In the genomic region with DNA sequence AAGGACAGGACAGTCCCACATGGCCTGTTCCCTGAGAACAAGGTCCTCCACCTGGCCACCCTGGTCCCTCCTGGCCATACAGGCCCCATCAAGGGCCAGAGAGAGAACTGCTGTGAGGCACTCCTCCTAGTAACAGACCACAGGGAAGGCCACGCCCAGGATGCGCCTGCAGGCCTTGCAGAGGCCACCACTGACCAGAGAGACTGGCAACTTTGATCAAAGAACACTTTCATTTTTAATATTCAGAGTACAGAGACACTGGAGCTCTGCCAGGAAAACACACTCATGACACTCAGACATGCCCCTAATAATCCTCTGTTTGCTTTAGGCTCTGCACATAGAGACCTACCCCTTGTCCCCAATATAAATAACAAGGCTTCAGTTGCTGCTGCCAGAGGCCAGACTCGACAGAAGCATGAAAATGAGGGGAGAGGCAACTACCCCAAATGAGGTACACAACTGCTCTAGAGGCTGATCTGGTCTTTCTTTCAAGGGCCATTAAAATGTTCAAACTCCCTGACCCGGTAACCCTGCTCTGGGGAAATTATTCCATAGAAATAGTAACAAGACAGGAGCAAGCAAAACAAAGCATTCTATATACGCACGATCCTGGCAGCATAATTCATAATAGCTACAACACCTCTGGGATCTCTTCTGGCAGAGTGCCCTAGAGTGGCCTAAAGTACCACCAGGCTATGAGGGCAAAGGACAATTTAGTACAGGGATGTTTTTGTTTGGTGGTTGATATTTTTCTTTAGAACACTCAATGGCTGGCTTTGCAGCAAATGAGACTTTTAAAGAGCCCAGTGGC, we compare ENCODE assay signal across 8 cellular contexts. TPM values are rescaled to one million over a fixed set of nuclear protein-coding genes. Genes with fewer than 3 reads are reported as not detected.
DNase-seq lines count a peak whose midpoint lies in the region; TF ChIP-seq lines count a peak whose summit lies in the region.

No MANE protein-coding gene starts in this region.

- H3K9ac ChIP-seq in GM23248 (no peak overlapping the region), neuronal stem cell (ENCODE audit: low read depth, low read length, poor library complexity) (no peak overlapping the region)

- H3K4me1 ChIP-seq in GM23248 (ENCODE audit: insufficient read depth), result peaks cover 52% of the 10 kb centered on the region
- H3K4me1 ChIP-seq in SJCRH30, result peaks cover 39% of the 10 kb centered on the region
- peaks cover 9 to 13% of the 10 kb centered on the region in 2 donors for H3K4me1 ChIP-seq in neuronal stem cell (ENCODE audit: control insufficient read depth in 2 of 2, insufficient read depth in 1 of 2, low read depth in 1 of 2, low read length in 2 of 2)

- no peak overlapping the region for H3K18ac ChIP-seq in neuronal stem cell (ENCODE audit: low read length)

- no peak overlapping the region for H2AK5ac ChIP-seq in neuronal stem cell (ENCODE audit: low read depth, low read length)

- 78 to 81% methylated on average over 6 of the region's 6 CpGs for WGBS in GM23248 (ENCODE audit: low coverage in 1 of 2, low lambda C conversion rate in 2 of 2, missing lambda C conversion rate in 2 of 2), 2 experiments
- WGBS in neuronal stem cell (ENCODE audit: extremely low coverage in 2 of 2, insufficient read length in 2 of 2, insufficient replicate concordance in 1 of 2), 2 donors, result no CpG with 5 or more reads among the region's 6 CpGs

- H3K79me1 ChIP-seq in neuronal stem cell (ENCODE audit: low read depth, low read length), result peaks cover 14% of the 10 kb centered on the region

- no peak overlapping the region for H2BK5ac ChIP-seq in neuronal stem cell (ENCODE audit: low read length)

- H2BK12ac ChIP-seq in neuronal stem cell (ENCODE audit: low read length), result no peak overlapping the region

- in situ Hi-C loops in GM23248 (cut with MboI), result no loop called here

- no peak overlapping the region for H2BK120ac ChIP-seq in neuronal stem cell (ENCODE audit: low read depth, low read length)

- CTCF ChIA-PET in HEK293T (lab: Yijun Ruan, JAX), result interaction anchor here (0.6 kb wide), 2 partner anchors 12 to 857 kb away, joined by 4 to 6 read pairs; no protein-coding TSS in a partner anchor

- H3K9me3 ChIP-seq in GM23248 (ENCODE audit: low read depth) (no peaks in the 10 kb centered on the region), SJCRH30 (replicated peaks) (no peaks in the 10 kb centered on the region), neuronal stem cell (replicated peaks in 1 of 2; ENCODE audit: control insufficient read depth in 2 of 2, insufficient read depth in 1 of 2, low read depth in 1 of 2, low read length in 2 of 2) (peaks cover 0 to 13% of the 10 kb centered on the region in 2 donors)

- H2BK15ac ChIP-seq in neuronal stem cell (ENCODE audit: low read length), result no peak overlapping the region

- H3K14ac ChIP-seq in neuronal stem cell (ENCODE audit: low read length), result no peak overlapping the region

- no peak overlapping the region for H3K4ac ChIP-seq in neuronal stem cell (ENCODE audit: low read length)

- H2AFZ ChIP-seq in GM23248 (no peak overlapping the region), neuronal stem cell (ENCODE audit: low read length) (no peak overlapping the region)

- H3K4me2 ChIP-seq in GM23248 (ENCODE audit: unreplicated experiment) (peak overlapping the region; percentile 41), neuronal stem cell (ENCODE audit: insufficient read depth, low read length, poor library complexity, severe bottlenecking) (no peak overlapping the region)

- H3K79me2 ChIP-seq in GM23248 (ENCODE audit: insufficient read depth), result peaks cover 84% of the 10 kb centered on the region

- no peaks in the 10 kb centered on the region for H4K20me1 ChIP-seq in GM23248 (ENCODE audit: insufficient read depth)

- DNase-seq in GM23248 (peak; percentile 56), SJCRH30 (peak; percentile 48 to 53), erythroblast (lab: John Stamatoyannopoulos, UW) (peak; percentile 43 to 53), neuronal stem cell (ENCODE audit: low spot score) (no peak), HEK293T (ENCODE audit: extremely low spot score) (no peak), GM19240 (ENCODE audit: insufficient read length, low spot score) (no peak), OCI-M2 (lab: John Stamatoyannopoulos, UW; ENCODE audit: unreplicated experiment) (no peak), GF-D8 (lab: John Stamatoyannopoulos, UW) (no peak)

- no peak overlapping the region for H3K4me3 ChIP-seq in GM23248
- no peak overlapping the region for H3K4me3 ChIP-seq in SJCRH30
- no peak overlapping the region for H3K4me3 ChIP-seq in neuronal stem cell (ENCODE audit: low read length in 2 of 2)

- H3K36me3 ChIP-seq in GM23248 (ENCODE audit: low read depth) (0 out of 2 replicates have a peak, but pooled peaks cover 5% of the 10 kb centered on the region), SJCRH30 (peaks cover 10% of the 10 kb centered on the region), neuronal stem cell (replicated peaks in 1 of 2; ENCODE audit: control insufficient read depth in 2 of 2, insufficient read depth in 2 of 2, low read length in 2 of 2) (peaks cover 2 to 62% of the 10 kb centered on the region in 2 donors)

- no peaks in the 10 kb centered on the region for H3K9me2 ChIP-seq in GM23248 (ENCODE audit: insufficient read depth)

- H3K27me3 ChIP-seq in GM23248 (replicated peaks; ENCODE audit: insufficient read depth) (no peaks in the 10 kb centered on the region), SJCRH30 (no peaks in the 10 kb centered on the region), neuronal stem cell (ENCODE audit: control insufficient read depth in 3 of 3, insufficient read depth in 3 of 3, low read depth in 1 of 3, low read length in 3 of 3) (no peaks in the 10 kb centered on the region)

- no peak overlapping the region for H4K91ac ChIP-seq in neuronal stem cell (ENCODE audit: low read depth, low read length, poor library complexity)

- POLR2A ChIA-PET in HEK293T (lab: Yijun Ruan, JAX), result interaction anchor here (0.8 kb wide), 1 partner anchor 78 kb away, joined by 3 read pairs; no protein-coding TSS in a partner anchor

- H3K27ac ChIP-seq in GM23248 (peak overlapping the region; percentile 21; the same call in 1 of the 2 replicates), SJCRH30 (no peak overlapping the region), neuronal stem cell (replicated peaks; ENCODE audit: low read length) (no peak overlapping the region)

- H3K23ac ChIP-seq in neuronal stem cell (ENCODE audit: low read depth, low read length, poor library complexity), result peak overlapping the region; percentile 37

- no peak overlapping the region for H4K8ac ChIP-seq in neuronal stem cell (ENCODE audit: low read depth, low read length)

- H3F3A ChIP-seq in GM23248 (ENCODE audit: insufficient read depth), result peaks cover 38% of the 10 kb centered on the region

- no peak for TF ChIP-seq POLR2A in erythroblast (IDR thresholded peaks at IDR 0.05; ENCODE audit: low read length)

TF ChIP-seq in HEK293T, 16 proteins besides CTCF, POLR2A, EP300 and RAD21:
- TF ChIP-seq ARNT (IDR thresholded peaks at IDR 0.05), result no peak
- no peak for TF ChIP-seq SUZ12 (IDR thresholded peaks at IDR 0.05)
- TF ChIP-seq CTBP1 (IDR thresholded peaks at IDR 0.05; ENCODE audit: borderline replicate concordance), result no peak
- TF ChIP-seq ZNF384 (IDR thresholded peaks at IDR 0.05), result no peak
- TF ChIP-seq L3MBTL2 (conservative IDR thresholded peaks at IDR 0.05), result no peak
- no peak for TF ChIP-seq FOXA1 (IDR thresholded peaks at IDR 0.05)
- TF ChIP-seq BHLHE40 (IDR thresholded peaks at IDR 0.05; ENCODE audit: borderline replicate concordance), result no peak
- no peak for TF ChIP-seq SP1 (IDR thresholded peaks at IDR 0.05)
- no peak for TF ChIP-seq TARDBP (IDR thresholded peaks at IDR 0.05)
- TF ChIP-seq LEF1 (IDR thresholded peaks at IDR 0.05; ENCODE audit: borderline replicate concordance), result no peak
- no peak for TF ChIP-seq PKNOX1 (IDR thresholded peaks at IDR 0.05)
- TF ChIP-seq NFRKB (IDR thresholded peaks at IDR 0.05), result no peak
- no peak for TF ChIP-seq ELF4 (IDR thresholded peaks at IDR 0.05)
- no peak for TF ChIP-seq FOXK2 (IDR thresholded peaks at IDR 0.05)

RNA-seq across cellular contexts. Expression of gene CCDC12, which starts 44.7 kb away (rescaled TPM):
- total RNA-seq in GM23248 (2014; rRNA removed; shearing (Covaris generic)), result 15.2 and 17.4 TPM in 2 replicates
- polyA plus RNA-seq in GM23248 (2016; fragmentation: Nextera tagmentation; extraction: Ambion mirVana), result 42.7 and 43.8 TPM in 2 replicates
- total RNA-seq in SJCRH30 (2014; rRNA removed; shearing (Covaris generic)), result 30.1 and 37.8 TPM in 2 replicates
- polyA plus RNA-seq in neuronal stem cell (2013, experiment 1 of 2), result 56.1 TPM
- polyA plus RNA-seq in neuronal stem cell (2013, experiment 2 of 2), result 55.5 TPM

RNA-seq across cellular contexts. Expression of gene NBEAL2, which starts 47.6 kb away (rescaled TPM):
- total RNA-seq in GM23248 (2014; rRNA removed; shearing (Covaris generic)), result 2.8 and 4.7 TPM in 2 replicates
- 0.94 and 1.2 TPM in 2 replicates for polyA plus RNA-seq in GM23248 (2016; fragmentation: Nextera tagmentation; extraction: Ambion mirVana)
- total RNA-seq in SJCRH30 (2014; rRNA removed; shearing (Covaris generic)), result 0.28 and 0.95 TPM in 2 replicates
- polyA plus RNA-seq in neuronal stem cell (2013, experiment 1 of 2), result 5.9 TPM
- polyA plus RNA-seq in neuronal stem cell (2013, experiment 2 of 2), result 6.2 TPM

RNA-seq across cellular contexts. Expression of gene PTH1R, which starts 54.3 kb away (rescaled TPM):
- 1.3 TPM in 1 of 2 replicates, not detected in the other for total RNA-seq in GM23248 (2014; rRNA removed; shearing (Covaris generic))
- 0.37 and 0.60 TPM in 2 replicates for polyA plus RNA-seq in GM23248 (2016; fragmentation: Nextera tagmentation; extraction: Ambion mirVana)
- total RNA-seq in SJCRH30 (2014; rRNA removed; shearing (Covaris generic)), result 6.6 and 6.7 TPM in 2 replicates
- 2.2 TPM for polyA plus RNA-seq in neuronal stem cell (2013, experiment 1 of 2)
- 2.6 TPM for polyA plus RNA-seq in neuronal stem cell (2013, experiment 2 of 2)

Comparison
In these comparisons a context has a peak if more than half of its experiments do, and no peak if none do; other contexts are left out.
1. DNase-seq: peak in GM23248 (single experiment), SJCRH30 (2 of 2) and erythroblast (2 of 2); none in neuronal stem cell (single experiment), HEK293T (single experiment), GM19240 (single experiment), OCI-M2 (single experiment) and GF-D8 (single experiment).